Comparison of ENCODE assay signal across 11 cellular contexts in genomic region chrX:39492495-39493162, GRCh38.
A peak's percentile ranks its signal among the peaks of the same experiment; 100 is the strongest.
DNase-seq lines count a peak whose midpoint lies in the region; ATAC-seq and TF ChIP-seq lines count a peak whose summit lies in the region.
"Had no signal": no experiment of that assay in that cellular context is flagged by ENCODE, and none has a peak within 500 bp of the region (broad histone marks: within the 10 kb centered on the region; RNA-seq: fewer than 3 reads in every experiment).

No MANE protein-coding gene starts in this region.

- H3K27ac Mint-ChIP-seq in CD14-positive monocyte = peak overlapping the region; percentile 85 to 92 (median 89)
- H3K27ac Mint-ChIP-seq in HFFc6 = no peak overlapping the region
- no peak overlapping the region for H3K27ac Mint-ChIP-seq in Caco-2 (ENCODE audit: unreplicated experiment)

- H3K4me1 ChIP-seq in right cardiac atrium (ENCODE audit: control insufficient read depth, insufficient read depth, low read length) = peaks cover 3% of the 10 kb centered on the region
- no peaks in the 10 kb centered on the region for H3K4me1 ChIP-seq in Caco-2

- H3K9me3 Mint-ChIP-seq in CD14-positive monocyte = peaks cover 0 to 3% (median 1%) of the 10 kb centered on the region in 7 donors
- no peaks in the 10 kb centered on the region for H3K9me3 Mint-ChIP-seq in HFFc6
- H3K9me3 Mint-ChIP-seq in Caco-2 (ENCODE audit: unreplicated experiment) = no peaks in the 10 kb centered on the region

- intact Hi-C loops in CD14-positive monocyte (cut with micrococcal nuclease) (no loop called here), right cardiac atrium (cut with DNase I) (no loop called here), Caco-2 (cut with micrococcal nuclease; ENCODE audit: unreplicated experiment) (no loop called here)

- no peak overlapping the region for H3K4me3 ChIP-seq in right cardiac atrium (ENCODE audit: low read length)
- no peak overlapping the region for H3K4me3 ChIP-seq in Caco-2 (ENCODE audit: low read depth, low read length)
- H3K4me3 ChIP-seq: lung had no signal

- H3K36me3 Mint-ChIP-seq in CD14-positive monocyte (no peaks in the 10 kb centered on the region), HFFc6 (ENCODE audit: low read depth) (no peaks in the 10 kb centered on the region), Caco-2 (ENCODE audit: insufficient read depth, unreplicated experiment) (no peaks in the 10 kb centered on the region)

- CTCF ChIA-PET in Caco-2 (lab: Charles Lee) = no interaction called here

- DNase-seq in CD14-positive monocyte (ENCODE audit: low spot score) = no peak
- peak; percentile 80 for DNase-seq in MV-4-11 (lab: John Stamatoyannopoulos, UW)
- peak in 2 of 3 donors; percentile 58 to 69 for DNase-seq in right cardiac atrium
- DNase-seq in HFFc6 = no peak
- no peak for DNase-seq in stimulated activated naive CD4-positive, alpha-beta T cell (lab: John Stamatoyannopoulos, UW)
- no peak for DNase-seq in effector CD8-positive, alpha-beta T cell (lab: John Stamatoyannopoulos, UW)
- no peak for DNase-seq in Caco-2
- DNase-seq: Calu3 had no signal

- H3K36me3 ChIP-seq in Caco-2 (ENCODE audit: control insufficient read depth, insufficient read depth, low read length) = no peaks in the 10 kb centered on the region

- TF ChIP-seq CTCF in CD14-positive monocyte (IDR thresholded peaks at IDR 0.05) = no peak
- no peak for TF ChIP-seq CTCF in HFFc6 (IDR thresholded peaks at IDR 0.05)
- no peak for TF ChIP-seq CTCF in Caco-2 (IDR thresholded peaks at IDR 0.05; ENCODE audit: insufficient read depth in 1 of 2, low read depth in 1 of 2, low read length in 1 of 2, severe bottlenecking in 1 of 2, unreplicated experiment in 1 of 2)

- WGBS in right cardiac atrium = 49% methylated on average over 6 of the region's 6 CpGs

- H3K4me3 Mint-ChIP-seq in CD14-positive monocyte = peak overlapping the region in 1 of 2 donors; percentile 8
- no peak overlapping the region for H3K4me3 Mint-ChIP-seq in HFFc6
- H3K4me3 Mint-ChIP-seq in Caco-2 (ENCODE audit: unreplicated experiment) = no peak overlapping the region

- POLR2A ChIA-PET in Caco-2 (lab: Charles Lee) = no interaction called here

- H3K27me3 ChIP-seq in right cardiac atrium (ENCODE audit: control insufficient read depth, insufficient read depth) = no peaks in the 10 kb centered on the region
- H3K27me3 ChIP-seq in Caco-2 (replicated peaks; ENCODE audit: control insufficient read depth, insufficient read depth, low read length) = no peaks in the 10 kb centered on the region

- no peaks in the 10 kb centered on the region for H3K9me3 ChIP-seq in right cardiac atrium (ENCODE audit: control insufficient read depth, low read length)
- H3K9me3 ChIP-seq in Caco-2 = no peaks in the 10 kb centered on the region

- H3K27me3 Mint-ChIP-seq in CD14-positive monocyte (ENCODE audit: low read depth in 3 of 3) (peaks cover 0 to 6% (median 0%) of the 10 kb centered on the region in 3 donors), HFFc6 (ENCODE audit: insufficient read depth) (peaks cover 7% of the 10 kb centered on the region; the same call in 1 of the 2 replicates), Caco-2 (ENCODE audit: insufficient read depth, unreplicated experiment) (no peaks in the 10 kb centered on the region)

- no TSS peak for BruUV-seq in Caco-2 (replicated peaks; lab: Mats Ljungman, UMichigan)

- H3K4me1 Mint-ChIP-seq in CD14-positive monocyte (peaks cover 46% of the 10 kb centered on the region), HFFc6 (ENCODE audit: low read depth) (no peaks in the 10 kb centered on the region), Caco-2 (ENCODE audit: low read depth, unreplicated experiment) (no peaks in the 10 kb centered on the region)

- no peak overlapping the region for H3K27ac ChIP-seq in right cardiac atrium (ENCODE audit: low read length)
- H3K27ac ChIP-seq: RWPE1 had no signal

- peak; percentile 48 for ATAC-seq in GM19455 (IDR thresholded peaks at IDR 0.05; ENCODE audit: unreplicated experiment)
- peak in 1 of 2 donors; percentile 62 for ATAC-seq in right cardiac atrium

Comparison
In these comparisons a context has a peak if more than half of its experiments do, and no peak if none do; other contexts are left out.
1. DNase-seq: peak in MV-4-11 (single experiment) and right cardiac atrium (2 of 3); none in CD14-positive monocyte (single experiment), HFFc6 (single experiment), stimulated activated naive CD4-positive, alpha-beta T cell (0 of 6), effector CD8-positive, alpha-beta T cell (single experiment) and Caco-2 (0 of 2).
2. H3K27ac Mint-ChIP-seq: peak in CD14-positive monocyte (7 of 7); none in HFFc6 (single experiment) and Caco-2 (single experiment).